Comparison of ENCODE assay signal across 11 cellular contexts in the genomic region with DNA sequence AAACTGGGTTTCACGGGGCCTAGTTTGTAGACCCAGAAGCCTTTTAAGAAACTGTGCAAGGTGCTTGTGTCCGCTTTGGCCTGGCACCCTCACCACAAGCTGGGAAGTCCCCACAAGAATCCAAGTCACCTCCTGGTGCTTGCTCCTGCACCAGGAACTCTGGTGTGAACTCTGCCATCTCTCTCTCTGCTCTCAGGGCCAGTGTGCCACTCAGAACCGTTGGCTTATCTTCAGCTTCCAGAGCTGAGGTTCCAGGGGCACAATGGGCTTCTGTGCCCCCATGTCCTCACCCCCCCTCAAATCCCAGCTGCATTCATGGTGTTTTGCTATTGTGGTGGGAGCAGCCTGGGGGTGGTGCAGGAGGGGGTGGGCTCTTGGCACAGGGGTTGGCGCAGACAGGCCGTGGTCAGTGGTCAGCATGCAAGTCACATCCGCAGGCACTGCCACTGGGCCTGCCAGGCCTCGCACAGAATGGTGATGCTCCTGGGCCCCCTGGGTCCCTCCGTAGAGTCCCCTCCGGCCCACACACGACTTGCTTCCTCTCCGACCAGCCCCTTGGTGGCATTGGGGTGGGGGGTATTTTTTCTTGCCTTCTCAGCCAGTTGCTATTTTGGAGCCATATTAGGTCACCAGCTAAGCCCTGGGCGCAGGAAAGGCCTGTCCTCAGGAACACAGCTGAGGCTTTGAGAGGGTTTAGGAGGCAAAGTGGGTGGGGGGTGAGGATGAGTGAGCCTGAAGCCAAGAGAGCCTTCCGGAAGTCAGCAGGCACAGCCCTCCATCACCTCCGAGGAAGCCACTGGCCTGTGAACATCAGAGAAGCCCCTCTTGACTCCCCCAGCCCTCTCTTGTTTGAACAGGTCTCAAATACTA. TPM values are rescaled to one million over a fixed set of nuclear protein-coding genes. Genes with fewer than 3 reads are reported as not detected.
A peak's percentile ranks its signal among the peaks of the same experiment; 100 is the strongest.
DNase-seq lines count a peak whose midpoint lies in the region; FAIRE-seq and TF ChIP-seq lines count a peak whose summit lies in the region.
"Had no signal": no experiment of that assay in that cellular context is flagged by ENCODE, and none has a peak within 500 bp of the region (broad histone marks: within the 10 kb centered on the region; RNA-seq: fewer than 3 reads in every experiment).

No MANE protein-coding gene starts in this region.

- H3K9me3 ChIP-seq in stomach smooth muscle (ENCODE audit: control insufficient read depth in 2 of 2, low read length in 2 of 2) = no peaks in the 10 kb centered on the region

- peak overlapping the region; percentile 86 for H3K4me3 Mint-ChIP-seq in mesothelial cell of epicardium
- no peak overlapping the region for H3K4me3 Mint-ChIP-seq in T-helper 2 cell treated with Interferon-gamma antibody and Interleukin-4, amounts not matched to agents 5 μg/mL and 100 μg/mL, for 36 hours
- H3K4me3 Mint-ChIP-seq: activated CD4-positive, alpha-beta T cell treated with anti-CD3 and anti-CD28 coated beads for 36 hours; activated naive CD4-positive, alpha-beta T cell treated with anti-CD3 and anti-CD28 coated beads, Interleukin-2, amount 50 U/mL, for 24 hours had no signal

- peaks cover 75% of the 10 kb centered on the region for H3K4me1 ChIP-seq in stomach smooth muscle (ENCODE audit: control insufficient read depth, insufficient read depth, low read length)

- H3K27ac ChIP-seq in stomach smooth muscle (ENCODE audit: low read length) = peak overlapping the region; percentile 87

- peaks cover 2% of the 10 kb centered on the region for H3K27me3 Mint-ChIP-seq in mesothelial cell of epicardium (ENCODE audit: low read depth)
- H3K27me3 Mint-ChIP-seq in T-helper 2 cell treated with Interferon-gamma antibody and Interleukin-4, amounts not matched to agents 5 μg/mL and 100 μg/mL, for 36 hours (ENCODE audit: low read depth) = peaks cover 31% of the 10 kb centered on the region
- H3K27me3 Mint-ChIP-seq: activated naive CD4-positive, alpha-beta T cell treated with anti-CD3 and anti-CD28 coated beads, Interleukin-2, amount 50 U/mL, for 24 hours had no signal

- FAIRE-seq in GM12892 (lab: Jason Lieb, UNC) = no peak

- peak overlapping the region; percentile 62 to 86 for H3K9ac ChIP-seq in stomach smooth muscle (ENCODE audit: low read length in 2 of 2)

- H3K27me3 ChIP-seq in H7 (ENCODE audit: control insufficient read depth, insufficient read depth, low read length) (peaks cover 12% of the 10 kb centered on the region), stomach smooth muscle (ENCODE audit: control insufficient read depth in 1 of 2, insufficient read depth in 2 of 2, low read length in 2 of 2) (no peaks in the 10 kb centered on the region)

- DNase-seq in H7 = peak; percentile 19
- DNase-seq in choroid plexus epithelial cell (ENCODE audit: low read depth) = no peak
- DNase-seq in mesothelial cell of epicardium (ENCODE audit: low spot score in 2 of 2, unreplicated experiment in 2 of 2) = no peak
- DNase-seq in T-helper 2 cell treated with Interferon-gamma antibody and Interleukin-4, amounts not matched to agents 5 μg/mL and 100 μg/mL, for 36 hours (ENCODE audit: low spot score) = no peak
- DNase-seq in stimulated activated CD4-positive, alpha-beta T cell treated with anti-CD3 and anti-CD28 coated beads, Interleukin-2, amount 100 ng/mL, for 48 hours = no peak
- DNase-seq in GM12892 (ENCODE audit: insufficient read length) = no peak
- DNase-seq in HK-2 (ENCODE audit: unreplicated experiment) = no peak
- DNase-seq: activated CD4-positive, alpha-beta T cell treated with anti-CD3 and anti-CD28 coated beads for 36 hours; NCI-H510A had no signal

- no peaks in the 10 kb centered on the region for H3K36me3 Mint-ChIP-seq in mesothelial cell of epicardium
- no peaks in the 10 kb centered on the region for H3K36me3 Mint-ChIP-seq in T-helper 2 cell treated with Interferon-gamma antibody and Interleukin-4, amounts not matched to agents 5 μg/mL and 100 μg/mL, for 36 hours (ENCODE audit: low read depth)
- H3K36me3 Mint-ChIP-seq: activated naive CD4-positive, alpha-beta T cell treated with anti-CD3 and anti-CD28 coated beads, Interleukin-2, amount 50 U/mL, for 24 hours had no signal

- no peak for TF ChIP-seq CTCF in choroid plexus epithelial cell (conservative IDR thresholded peaks at IDR 0.05; ENCODE audit: low read depth, low read length)
- no peak for TF ChIP-seq CTCF in mesothelial cell of epicardium (IDR thresholded peaks at IDR 0.05; ENCODE audit: unreplicated experiment)

- H3K4me3 ChIP-seq in H7 (ENCODE audit: insufficient read depth, low read depth, low read length) (no peak overlapping the region), choroid plexus epithelial cell (ENCODE audit: low read depth, low read length) (peak overlapping the region; percentile 81), stomach smooth muscle (ENCODE audit: low read length in 2 of 2) (peak overlapping the region; percentile 89 to 93)

- H3K9me3 Mint-ChIP-seq in mesothelial cell of epicardium = no peaks in the 10 kb centered on the region
- no peaks in the 10 kb centered on the region for H3K9me3 Mint-ChIP-seq in T-helper 2 cell treated with Interferon-gamma antibody and Interleukin-4, amounts not matched to agents 5 μg/mL and 100 μg/mL, for 36 hours
- H3K9me3 Mint-ChIP-seq: activated naive CD4-positive, alpha-beta T cell treated with anti-CD3 and anti-CD28 coated beads, Interleukin-2, amount 50 U/mL, for 24 hours had no signal

- H3K4me1 Mint-ChIP-seq in mesothelial cell of epicardium = peaks cover 41% of the 10 kb centered on the region
- H3K4me1 Mint-ChIP-seq in T-helper 2 cell treated with Interferon-gamma antibody and Interleukin-4, amounts not matched to agents 5 μg/mL and 100 μg/mL, for 36 hours (ENCODE audit: low read depth) = peaks cover 19% of the 10 kb centered on the region

- H3K36me3 ChIP-seq in H7 (replicated peaks; ENCODE audit: control insufficient read depth, insufficient read depth, low read length) = no peaks in the 10 kb centered on the region
- peaks cover 3 to 4% of the 10 kb centered on the region in 2 donors for H3K36me3 ChIP-seq in stomach smooth muscle (ENCODE audit: control insufficient read depth in 2 of 2, insufficient read depth in 2 of 2, low read length in 2 of 2)

- no peak for TF ChIP-seq POLR2A in GM12892 (IDR thresholded peaks at IDR 0.05; ENCODE audit: low read depth, low read length)

- H3K27ac Mint-ChIP-seq in mesothelial cell of epicardium = no peak overlapping the region
- H3K27ac Mint-ChIP-seq in T-helper 2 cell treated with Interferon-gamma antibody and Interleukin-4, amounts not matched to agents 5 μg/mL and 100 μg/mL, for 36 hours = no peak overlapping the region
- H3K27ac Mint-ChIP-seq: activated CD4-positive, alpha-beta T cell treated with anti-CD3 and anti-CD28 coated beads for 36 hours; activated naive CD4-positive, alpha-beta T cell treated with anti-CD3 and anti-CD28 coated beads, Interleukin-2, amount 50 U/mL, for 24 hours had no signal

RNA-seq across cellular contexts. Expression of a gene that starts 3.0 kb away (rescaled TPM):
- 7.5 and 9.0 TPM in 2 replicates for total RNA-seq in H7 (2014; rRNA removed; shearing (Covaris generic))
- 31.8 to 34.0 TPM (median 33.2 TPM) in 3 replicates for total RNA-seq in mesothelial cell of epicardium
- 0.32 TPM for polyA plus RNA-seq in GM12892 (2012; ENCODE audit: missing spikeins)
